25 cellular contexts compared by ENCODE assay signal in the genomic region with DNA sequence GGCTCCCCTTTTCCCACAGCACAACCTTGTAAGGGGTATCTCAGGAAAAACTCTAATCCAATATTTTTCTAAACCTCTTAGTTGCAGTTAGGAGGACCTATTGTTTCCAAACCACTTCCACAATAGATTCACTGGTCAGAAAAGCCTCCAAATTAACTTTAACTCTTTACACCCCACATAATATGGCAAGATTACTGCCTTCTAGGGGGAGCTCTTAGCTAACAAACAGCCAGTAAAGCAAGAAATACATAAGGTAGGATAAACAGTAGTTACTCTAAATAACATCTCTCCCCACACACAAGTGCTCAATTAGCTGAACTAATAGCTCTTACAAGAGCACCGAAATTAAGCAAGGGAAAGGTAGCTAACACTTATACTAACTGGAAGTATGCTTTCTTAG.
"Had no signal": no experiment of that assay in that cellular context is flagged by ENCODE, and none has a peak within 500 bp of the region (broad histone marks: within the 10 kb centered on the region; RNA-seq: fewer than 3 reads in every experiment).

No MANE protein-coding gene starts in this region.

- H3K4me3 ChIP-seq: esophagus squamous epithelium, pancreas, prostate gland, right atrium auricular region, smooth muscle cell, tibial nerve had no signal

- H3K36me3 ChIP-seq: esophagus squamous epithelium, pancreas, prostate gland, right atrium auricular region, tibial nerve had no signal

- FAIRE-seq: astrocyte, frontal cortex, keratinocyte, pancreas had no signal

- H3K27ac ChIP-seq: esophagus squamous epithelium, pancreas, prostate gland, right atrium auricular region, tibial nerve had no signal

- H3K9me3 ChIP-seq: esophagus squamous epithelium, pancreas, prostate gland, right atrium auricular region, tibial nerve had no signal

- H3K4me1 ChIP-seq: esophagus squamous epithelium, pancreas, prostate gland, right atrium auricular region, tibial nerve had no signal

- H3K27me3 ChIP-seq: esophagus squamous epithelium, pancreas, right atrium auricular region, tibial nerve had no signal

- ATAC-seq: activated CD8-positive, alpha-beta T cell treated with anti-CD3 and anti-CD28 coated beads for 36 hours; activated T-cell treated with anti-CD3 and anti-CD28 coated beads, Interleukin-2, amount 50 U/mL, for 4 hours; activated T-helper 17 cell treated with anti-CD3 and anti-CD28 coated beads, Interleukin-2, amount 50 U/mL, for 72 hours; left cardiac atrium; left ventricle myocardium superior; pancreas; stimulated activated naive B cell treated with anti-CD40 and anti-IgM and Interleukin-4, amounts not matched to agents 10 μg/mL and 1 μg/mL and 100 μg/mL, for 72 hours had no signal

- H3K4me2 ChIP-seq: smooth muscle cell had no signal

- DNase-seq: activated B cell treated with CpG ODN at 0.5 μM for 24 hours; activated CD4-positive, alpha-beta T cell treated with anti-CD3 and anti-CD28 coated beads, Interleukin-2, amount 50 U/mL, for 1 hour; activated CD8-positive, alpha-beta T cell treated with anti-CD3 and anti-CD28 coated beads for 36 hours; activated gamma-delta T cell treated with Interleukin-2 at 50 U/mL for 16 hours; activated naive CD4-positive, alpha-beta T cell treated with anti-CD3 and anti-CD28 coated beads, Interleukin-2, amount 50 U/mL, for 16 hours; activated T-cell treated with anti-CD3 and anti-CD28 coated beads, Interleukin-2, amount 50 U/mL, for 4 hours; amniotic stem cell; caudate nucleus; esophagus squamous epithelium; left cardiac atrium; left ventricle myocardium superior; nephron progenitor cell; nucleus accumbens; pancreas; stimulated activated CD4-positive, alpha-beta T cell treated with anti-CD3 and anti-CD28 coated beads, Interleukin-1b, Interleukin-23, amount 100 ng/mL, for 48 hours; stimulated activated CD4-positive, alpha-beta T cell treated with anti-CD3 and anti-CD28 coated beads, Interleukin-4, amount 100 ng/mL, for 4 hours; stimulated activated naive B cell treated with anti-CD40 and anti-IgM and Interleukin-4, amounts not matched to agents 10 μg/mL and 1 μg/mL and 100 μg/mL, for 72 hours had no signal
